ENCODE assay signal across 9 cellular contexts in the genomic region with DNA sequence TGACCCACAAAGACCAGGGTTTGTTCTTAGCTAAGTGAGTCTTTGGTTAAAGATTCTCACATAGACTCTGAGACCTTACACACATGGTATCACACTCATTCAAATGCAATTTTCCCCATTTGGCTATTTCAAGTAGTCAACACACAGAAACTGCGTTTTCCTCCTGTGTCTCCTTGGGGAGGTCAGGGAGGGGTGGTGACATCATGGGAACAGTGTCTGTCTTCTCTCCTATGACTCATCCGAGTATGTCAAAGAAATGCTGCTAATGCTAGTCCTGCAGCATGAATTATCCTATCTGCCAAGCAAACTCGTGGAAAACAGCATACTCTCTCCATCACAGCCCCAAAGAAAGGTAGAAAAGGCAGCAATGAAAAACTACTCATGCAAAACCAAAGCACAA.
DNase-seq lines count a peak whose midpoint lies in the region; ATAC-seq and TF ChIP-seq lines count a peak whose summit lies in the region.
"Had no signal": no experiment of that assay in that cellular context is flagged by ENCODE, and none has a peak within 500 bp of the region (broad histone marks: within the 10 kb centered on the region; RNA-seq: fewer than 3 reads in every experiment).

No MANE protein-coding gene starts in this region.

- TF ChIP-seq CTCF in GM23338 (conservative IDR thresholded peaks at IDR 0.05; ENCODE audit: low read depth in 2 of 2) (no peak), heart right ventricle (IDR thresholded peaks at IDR 0.05) (no peak)

- H3K27ac Mint-ChIP-seq in GM23338: no peak overlapping the region
- no peak overlapping the region for H3K27ac Mint-ChIP-seq in activated T-helper 2 cell treated with anti-CD3 and anti-CD28 coated beads, Interferon-gamma antibody, Interleukin-2, Interleukin-4, amounts not matched to agents 10 μg/mL and 5 μg/mL and 100 μg/mL, durations not matched to agents 14 hours and 24 hours and 36 hours
- H3K27ac Mint-ChIP-seq in naive thymus-derived CD8-positive, alpha-beta T cell: no peak overlapping the region
- H3K27ac Mint-ChIP-seq: WTC11 had no signal

- POLR2A ChIA-PET in naive thymus-derived CD8-positive, alpha-beta T cell (lab: Charles Lee): no interaction called here

- peaks cover 2% of the 10 kb centered on the region for H3K27me3 Mint-ChIP-seq in GM23338 (ENCODE audit: insufficient read depth, low read depth, poor library complexity)
- H3K27me3 Mint-ChIP-seq in activated T-helper 2 cell treated with anti-CD3 and anti-CD28 coated beads, Interferon-gamma antibody, Interleukin-2, Interleukin-4, amounts not matched to agents 10 μg/mL and 5 μg/mL and 100 μg/mL, durations not matched to agents 14 hours and 24 hours and 36 hours (ENCODE audit: low read depth): peaks cover 6% of the 10 kb centered on the region
- H3K27me3 Mint-ChIP-seq in naive thymus-derived CD8-positive, alpha-beta T cell: peaks cover 0 to 9% (median 5%) of the 10 kb centered on the region in 5 donors

- no peaks in the 10 kb centered on the region for H3K36me3 ChIP-seq in GM23338 (ENCODE audit: insufficient read depth)
- no peaks in the 10 kb centered on the region for H3K36me3 ChIP-seq in heart right ventricle

- H3K36me3 Mint-ChIP-seq in GM23338 (ENCODE audit: low read depth): no peaks in the 10 kb centered on the region
- no peaks in the 10 kb centered on the region for H3K36me3 Mint-ChIP-seq in activated T-helper 2 cell treated with anti-CD3 and anti-CD28 coated beads, Interferon-gamma antibody, Interleukin-2, Interleukin-4, amounts not matched to agents 10 μg/mL and 5 μg/mL and 100 μg/mL, durations not matched to agents 14 hours and 24 hours and 36 hours (ENCODE audit: low read depth)
- H3K36me3 Mint-ChIP-seq in naive thymus-derived CD8-positive, alpha-beta T cell: no peaks in the 10 kb centered on the region
- H3K36me3 Mint-ChIP-seq: WTC11 had no signal

- no peaks in the 10 kb centered on the region; the same call in 1 of the 2 replicates for H3K9me2 ChIP-seq in GM23338 (ENCODE audit: insufficient read depth)

- no peak for DNase-seq in GM23338 (ENCODE audit: low spot score)
- peak; percentile 12 for DNase-seq in SW480 (ENCODE audit: low spot score)
- DNase-seq in heart right ventricle: peak; percentile 27 to 80
- DNase-seq in skeletal muscle cell (ENCODE audit: low read depth): peak; percentile 97
- no peak for DNase-seq in stimulated activated CD8-positive, alpha-beta memory T cell treated with anti-CD3 and anti-CD28 coated beads, Interleukin-4, amount 100 ng/mL, for 48 hours
- DNase-seq in activated T-helper 2 cell treated with anti-CD3 and anti-CD28 coated beads, Interferon-gamma antibody, Interleukin-2, Interleukin-4, amounts not matched to agents 10 μg/mL and 5 μg/mL and 100 μg/mL, durations not matched to agents 14 hours and 24 hours and 36 hours (ENCODE audit: low spot score): no peak
- DNase-seq in HuH-7 (ENCODE audit: low spot score): no peak
- DNase-seq in naive thymus-derived CD8-positive, alpha-beta T cell: no peak

- 0 out of 2 replicates have a peak overlapping the region, but pooled peaks have one; percentile 21 for H2AFZ ChIP-seq in GM23338

- H3K4me1 Mint-ChIP-seq in GM23338: peaks cover 7% of the 10 kb centered on the region
- H3K4me1 Mint-ChIP-seq in activated T-helper 2 cell treated with anti-CD3 and anti-CD28 coated beads, Interferon-gamma antibody, Interleukin-2, Interleukin-4, amounts not matched to agents 10 μg/mL and 5 μg/mL and 100 μg/mL, durations not matched to agents 14 hours and 24 hours and 36 hours (ENCODE audit: low read depth): no peaks in the 10 kb centered on the region
- no peaks in the 10 kb centered on the region for H3K4me1 Mint-ChIP-seq in naive thymus-derived CD8-positive, alpha-beta T cell

- H3K9me3 Mint-ChIP-seq in GM23338: no peaks in the 10 kb centered on the region
- no peaks in the 10 kb centered on the region for H3K9me3 Mint-ChIP-seq in activated T-helper 2 cell treated with anti-CD3 and anti-CD28 coated beads, Interferon-gamma antibody, Interleukin-2, Interleukin-4, amounts not matched to agents 10 μg/mL and 5 μg/mL and 100 μg/mL, durations not matched to agents 14 hours and 24 hours and 36 hours
- peaks cover 0 to 2% (median 0%) of the 10 kb centered on the region in 9 donors for H3K9me3 Mint-ChIP-seq in naive thymus-derived CD8-positive, alpha-beta T cell
- H3K9me3 Mint-ChIP-seq: WTC11 had no signal

- H3K27ac ChIP-seq in GM23338 (ENCODE audit: low read depth): no peak overlapping the region
- H3K27ac ChIP-seq in heart right ventricle: peak overlapping the region in 9 of 10 donors; percentile 7 to 81 (median 70)

- no peaks in the 10 kb centered on the region for H3K9me3 ChIP-seq in heart right ventricle

- H3K27me3 ChIP-seq in GM23338 (ENCODE audit: insufficient read depth) (no peaks in the 10 kb centered on the region), heart right ventricle (no peaks in the 10 kb centered on the region)

- 0 out of 2 replicates have a peak, but pooled peaks cover 10% of the 10 kb centered on the region for H3K4me1 ChIP-seq in GM23338 (ENCODE audit: insufficient read depth)
- H3K4me1 ChIP-seq in heart right ventricle: peaks cover 3 to 53% (median 33%) of the 10 kb centered on the region in 9 donors

- no peaks in the 10 kb centered on the region for H3K79me2 ChIP-seq in GM23338 (replicated peaks; ENCODE audit: insufficient read depth)

- no peaks in the 10 kb centered on the region for H3F3A ChIP-seq in GM23338 (replicated peaks; ENCODE audit: low read depth)

- H3K4me2 ChIP-seq in GM23338: no peak overlapping the region

- H3K4me3 ChIP-seq in GM23338 (no peak overlapping the region), heart right ventricle (no peak overlapping the region), skeletal muscle cell (ENCODE audit: low read depth, low read length) (no peak overlapping the region)

- no peaks in the 10 kb centered on the region for H4K20me1 ChIP-seq in GM23338 (replicated peaks; ENCODE audit: insufficient read depth)

- ATAC-seq in GM23338: no peak
- peak; percentile 57 to 94 (median 88) for ATAC-seq in heart right ventricle
- no peak for ATAC-seq in naive thymus-derived CD8-positive, alpha-beta T cell
- ATAC-seq: WTC11 had no signal

- intact Hi-C loops in heart right ventricle (cut with DNase I): loop anchor here in 4 of 10 donors (5.0 to 10.0 kb wide), 3 partner anchors 81 to 101 kb away; partner anchors contain the start of gene ENOX1 (in 3 of the 4)
- intact Hi-C loops in activated T-helper 2 cell treated with anti-CD3 and anti-CD28 coated beads, Interferon-gamma antibody, Interleukin-2, Interleukin-4, amounts not matched to agents 10 μg/mL and 5 μg/mL and 100 μg/mL, durations not matched to agents 14 hours and 24 hours and 36 hours (cut with micrococcal nuclease): no loop called here

- 11 to 12% methylated on average over 3 of the region's 3 CpGs for WGBS in heart right ventricle, 2 donors

- H3K4me3 Mint-ChIP-seq in GM23338: no peak overlapping the region
- no peak overlapping the region for H3K4me3 Mint-ChIP-seq in activated T-helper 2 cell treated with anti-CD3 and anti-CD28 coated beads, Interferon-gamma antibody, Interleukin-2, Interleukin-4, amounts not matched to agents 10 μg/mL and 5 μg/mL and 100 μg/mL, durations not matched to agents 14 hours and 24 hours and 36 hours (ENCODE audit: low read depth)
- H3K4me3 Mint-ChIP-seq in naive thymus-derived CD8-positive, alpha-beta T cell: no peak overlapping the region
- H3K4me3 Mint-ChIP-seq: WTC11 had no signal

TF ChIP-seq in GM23338, 12 proteins besides CTCF, POLR2A, EP300 and RAD21 (continues in another document):
- no peak for TF ChIP-seq POLR2AphosphoS5 (IDR thresholded peaks at IDR 0.05; ENCODE audit: low read depth)
- no peak for TF ChIP-seq CREB1 (CRISPR knock-in tag; IDR thresholded peaks at IDR 0.05; ENCODE audit: low read depth)
- no peak for TF ChIP-seq ZNF114 (CRISPR knock-in tag; IDR thresholded peaks at IDR 0.05)
- TF ChIP-seq ZNF331 (CRISPR knock-in tag; IDR thresholded peaks at IDR 0.05; ENCODE audit: low read depth): no peak
- TF ChIP-seq NANOG (IDR thresholded peaks at IDR 0.05; ENCODE audit: borderline replicate concordance): no peak

Comparison
In these comparisons a context has a peak if more than half of its experiments do, and no peak if none do; other contexts are left out.
1. ATAC-seq: peak in heart right ventricle (8 of 8); none in GM23338 (single experiment) and naive thymus-derived CD8-positive, alpha-beta T cell (0 of 2).
2. DNase-seq: peak in SW480 (single experiment), heart right ventricle (2 of 2) and skeletal muscle cell (single experiment); none in GM23338 (single experiment), stimulated activated CD8-positive, alpha-beta memory T cell treated with anti-CD3 and anti-CD28 coated beads, Interleukin-4, amount 100 ng/mL, for 48 hours (single experiment), activated T-helper 2 cell treated with anti-CD3 and anti-CD28 coated beads, Interferon-gamma antibody, Interleukin-2, Interleukin-4, amounts not matched to agents 10 μg/mL and 5 μg/mL and 100 μg/mL, durations not matched to agents 14 hours and 24 hours and 36 hours (single experiment), HuH-7 (single experiment) and naive thymus-derived CD8-positive, alpha-beta T cell (0 of 10).